8 cellular contexts compared by ENCODE assay signal in the genomic region with DNA sequence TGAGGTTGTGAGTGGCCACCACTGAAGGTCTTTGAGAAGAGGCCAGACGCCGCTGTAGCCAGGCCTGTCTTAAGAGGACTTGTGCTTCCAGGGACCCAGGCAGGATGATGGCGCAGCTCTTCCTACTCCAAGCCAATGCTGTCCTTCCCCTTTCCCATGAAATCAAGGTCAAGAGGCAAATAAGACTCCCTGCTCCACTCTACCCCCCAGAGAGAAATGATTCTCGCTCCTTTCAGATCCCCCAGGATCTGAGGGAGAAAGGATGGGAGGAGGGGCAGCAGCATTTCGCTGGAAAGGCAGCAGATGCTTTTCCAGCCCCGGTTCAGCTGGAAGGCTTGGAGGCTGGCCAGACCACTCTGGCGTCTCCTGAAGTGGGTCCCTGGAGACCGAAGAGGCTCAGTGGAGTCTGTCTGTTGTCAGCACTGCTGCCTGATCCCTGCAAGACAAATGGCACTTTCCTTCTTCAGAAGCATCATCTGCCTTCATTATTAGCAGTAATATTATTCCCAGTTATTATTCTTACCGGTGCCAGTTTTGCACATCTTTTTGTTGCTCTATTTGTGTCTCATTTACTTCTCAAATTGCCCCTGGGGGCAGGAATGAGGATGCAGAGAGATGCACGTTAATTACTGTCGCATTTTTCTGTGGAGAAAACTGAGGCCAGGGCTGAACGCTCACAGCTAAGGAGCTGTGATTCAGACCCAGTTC. TPM values are rescaled to one million over a fixed set of nuclear protein-coding genes. Genes with fewer than 3 reads are reported as not detected.
A peak's percentile ranks its signal among the peaks of the same experiment; 100 is the strongest.
DNase-seq lines count a peak whose midpoint lies in the region; ATAC-seq and TF ChIP-seq lines count a peak whose summit lies in the region.
"Had no signal": no experiment of that assay in that cellular context is flagged by ENCODE, and none has a peak within 500 bp of the region (broad histone marks: within the 10 kb centered on the region; RNA-seq: fewer than 3 reads in every experiment).

No MANE protein-coding gene starts in this region.

- peak overlapping the region; percentile 48 for H3K4me2 ChIP-seq in hepatocyte

- H3K27me3 ChIP-seq in SJSA1 (replicated peaks), result no peaks in the 10 kb centered on the region
- no peaks in the 10 kb centered on the region for H3K27me3 ChIP-seq in hepatocyte
- H3K27me3 ChIP-seq in upper lobe of left lung, result no peaks in the 10 kb centered on the region
- H3K27me3 ChIP-seq: stomach had no signal

- H3K9me2 ChIP-seq in hepatocyte (replicated peaks; ENCODE audit: insufficient read depth), result no peaks in the 10 kb centered on the region

- H3K9me3 ChIP-seq in SJSA1 (replicated peaks), result no peaks in the 10 kb centered on the region
- H3K9me3 ChIP-seq in hepatocyte (ENCODE audit: low read depth), result no peaks in the 10 kb centered on the region
- no peaks in the 10 kb centered on the region for H3K9me3 ChIP-seq in upper lobe of left lung
- H3K9me3 ChIP-seq: stomach had no signal

- H3K4me1 ChIP-seq in SJSA1 (replicated peaks), result peaks cover 24% of the 10 kb centered on the region
- peaks cover 15% of the 10 kb centered on the region for H3K4me1 ChIP-seq in hepatocyte (ENCODE audit: insufficient read depth)
- peaks cover 0 to 23% (median 4%) of the 10 kb centered on the region in 4 donors for H3K4me1 ChIP-seq in upper lobe of left lung

- 0 out of 2 replicates have a peak, but pooled peaks cover 2% of the 10 kb centered on the region for H3K36me3 ChIP-seq in SJSA1
- no peaks in the 10 kb centered on the region for H3K36me3 ChIP-seq in hepatocyte (replicated peaks; ENCODE audit: insufficient read depth, low read depth)
- H3K36me3 ChIP-seq in upper lobe of left lung, result peaks cover 0 to 32% (median 24%) of the 10 kb centered on the region in 4 donors

- no peak for TF ChIP-seq POLR2A in upper lobe of left lung (IDR thresholded peaks at IDR 0.05)

- H3K4me3 ChIP-seq in SJSA1 (no peak overlapping the region), hepatocyte (no peak overlapping the region), upper lobe of left lung (no peak overlapping the region)
- H3K4me3 ChIP-seq: stomach had no signal

- 51% methylated on average over 12 of the region's 12 CpGs for WGBS in hepatocyte (ENCODE audit: low lambda C conversion rate, missing lambda C conversion rate)
- 56 to 74% methylated on average over 8 to 12 of the region's 12 CpGs for WGBS in upper lobe of left lung, 2 donors

- DNase-seq in NCI-H1105 treated with DMSO at 0.1 percent for 48 hours (lab: John Stamatoyannopoulos, UW) (peak; percentile 98), SJSA1 (ENCODE audit: low read depth in 1 of 2, low spot score in 2 of 2) (peak; percentile 46 to 72), hepatocyte (ENCODE audit: low spot score) (peak; percentile 70), upper lobe of left lung (peak; percentile 37 to 46), AML-193 (lab: John Stamatoyannopoulos, UW) (no peak), Kasumi-1 (lab: John Stamatoyannopoulos, UW) (no peak)
- DNase-seq: stomach had no signal

- H2AFZ ChIP-seq in hepatocyte, result no peak overlapping the region

- no peaks in the 10 kb centered on the region for H3K79me2 ChIP-seq in hepatocyte

- ATAC-seq in upper lobe of left lung (ENCODE audit: low FRiP score in 2 of 2), result no peak
- no peak for ATAC-seq in GM18858 (IDR thresholded peaks at IDR 0.05; ENCODE audit: unreplicated experiment)

- TF ChIP-seq CTCF in hepatocyte (IDR thresholded peaks at IDR 0.05; ENCODE audit: poor library complexity) (no peak), upper lobe of left lung (IDR thresholded peaks at IDR 0.05) (no peak)

- no peaks in the 10 kb centered on the region for H4K20me1 ChIP-seq in hepatocyte (ENCODE audit: insufficient read depth, poor library complexity, severe bottlenecking)

- TF ChIP-seq EP300 in upper lobe of left lung (IDR thresholded peaks at IDR 0.05), result no peak

- no peak overlapping the region for H3K27ac ChIP-seq in SJSA1
- H3K27ac ChIP-seq in hepatocyte, result no peak overlapping the region
- H3K27ac ChIP-seq in upper lobe of left lung, result no peak overlapping the region

RNA-seq across cellular contexts. Expression of a gene that starts 51.4 kb away (rescaled TPM):
- total RNA-seq in SJSA1 (2014; rRNA removed; shearing (Covaris generic)), result 3.0 TPM in 2 replicates
- total RNA-seq in hepatocyte, result 16.3 and 17.0 TPM in 2 replicates
- polyA plus RNA-seq in hepatocyte, result 19.3 and 26.5 TPM in 2 replicates
- total RNA-seq in upper lobe of left lung, result 10 to 100 TPM; 36.7 to 64.6 (median 59.6) TPM

Comparison
In these comparisons a context has a peak if more than half of its experiments do, and no peak if none do; other contexts are left out.
1. DNase-seq: peak in NCI-H1105 treated with DMSO at 0.1 percent for 48 hours (single experiment), SJSA1 (2 of 2), hepatocyte (single experiment) and upper lobe of left lung (2 of 2); none in AML-193 (0 of 2) and Kasumi-1 (0 of 2).